Comparison of ENCODE assay signal across 8 cellular contexts in the genomic region with DNA sequence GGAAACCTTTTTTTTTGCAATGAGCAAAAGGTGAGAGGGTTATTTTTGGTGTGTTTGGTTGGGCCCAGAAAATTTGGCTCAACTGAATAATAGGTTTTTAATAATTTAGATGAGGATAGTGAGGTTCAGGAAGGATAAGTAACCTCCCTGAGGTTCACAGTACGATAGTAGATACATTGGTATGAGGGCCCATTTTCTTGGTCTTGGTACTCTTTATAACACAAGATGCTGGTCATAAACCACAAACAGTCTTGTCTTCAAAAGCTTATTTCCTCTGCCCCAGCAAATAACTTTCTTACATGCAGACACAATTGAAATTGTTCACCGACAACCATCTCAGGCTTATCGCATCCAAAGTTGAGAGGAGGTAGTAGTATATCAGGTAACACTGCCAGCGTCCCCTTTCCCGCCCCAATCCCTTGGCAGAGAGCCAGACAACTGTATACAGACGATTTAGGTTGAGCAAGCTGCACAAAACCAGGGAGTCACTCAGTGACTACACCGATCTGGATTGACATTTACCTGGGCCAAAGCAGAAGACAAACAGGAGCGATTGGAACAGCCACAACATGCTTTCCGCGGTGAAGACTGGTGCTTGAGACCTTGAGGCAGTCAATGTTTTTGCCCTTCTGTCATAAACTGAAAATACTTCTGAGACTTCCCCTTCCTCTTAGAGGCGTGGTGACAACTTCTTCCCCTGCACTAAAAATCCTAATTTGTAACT. TPM values are rescaled to one million over a fixed set of nuclear protein-coding genes. Genes with fewer than 3 reads are reported as not detected.
DNase-seq lines count a peak whose midpoint lies in the region; ATAC-seq and TF ChIP-seq lines count a peak whose summit lies in the region.

Gene SLAMF6, minus strand, starts transcription at position 634 of the 724 bp plus-strand sequence. Its CDS starts 63 bp downstream, at position 571.

- intact Hi-C loops in T-helper 2 cell treated with Interferon-gamma antibody and Interleukin-4, amounts not matched to agents 100 ng/mL and 5 ng/mL, for 36 hours (cut with micrococcal nuclease) = loop anchor here (1.0 to 5.0 kb wide), 5 partner anchors 18 to 180 kb away; partner anchors contain the start of genes COPA and NCSTN

- H3K4me1 Mint-ChIP-seq in neural progenitor cell = no peaks in the 10 kb centered on the region

- peaks cover 24% of the 10 kb centered on the region for H3K9me3 Mint-ChIP-seq in neural progenitor cell

- no peak within 1 kb of the TSS for H3K4me3 Mint-ChIP-seq in neural progenitor cell

- H3K36me3 ChIP-seq in BLaER1 = no peaks in the 10 kb centered on the region
- no peaks in the 10 kb centered on the region for H3K36me3 ChIP-seq in effector memory CD4-positive, alpha-beta T cell (ENCODE audit: control insufficient read depth, insufficient read depth, low read length)
- no peaks in the 10 kb centered on the region for H3K36me3 ChIP-seq in neural progenitor cell

- H3K4me2 ChIP-seq in BLaER1 = peak within 1 kb of the TSS; percentile 36
- no peak within 1 kb of the TSS for H3K4me2 ChIP-seq in neural progenitor cell

- DNase-seq in GM20000 (ENCODE audit: low spot score) = peak; percentile 50
- no peak for DNase-seq in effector memory CD4-positive, alpha-beta T cell
- DNase-seq in neural progenitor cell (ENCODE audit: low spot score) = no peak
- no peak for DNase-seq in NCI-H187 (lab: John Stamatoyannopoulos, UW)

- H3K4me3 ChIP-seq in BLaER1 (no peak within 1 kb of the TSS), neural progenitor cell (no peak within 1 kb of the TSS)
- H3K4me3 ChIP-seq in effector memory CD4-positive, alpha-beta T cell (ENCODE audit: insufficient read depth, low read depth, low read length, poor library complexity, severe bottlenecking) = peak within 1 kb of the TSS; percentile 49

- no peak within 1 kb of the TSS for H3K9ac ChIP-seq in BLaER1
- no peak within 1 kb of the TSS for H3K9ac ChIP-seq in neural progenitor cell

- H3K27me3 ChIP-seq in BLaER1 = no peaks in the 10 kb centered on the region
- H3K27me3 ChIP-seq in effector memory CD4-positive, alpha-beta T cell (replicated peaks; ENCODE audit: control insufficient read depth, insufficient read depth, low read length, poor library complexity, severe bottlenecking) = no peaks in the 10 kb centered on the region
- no peaks in the 10 kb centered on the region for H3K27me3 ChIP-seq in neural progenitor cell

- H3K27ac ChIP-seq in BLaER1 (no peak within 1 kb of the TSS), neural progenitor cell (no peak within 1 kb of the TSS)
- peak within 1 kb of the TSS; percentile 69 for H3K27ac ChIP-seq in effector memory CD4-positive, alpha-beta T cell (ENCODE audit: insufficient read depth, low read length, poor library complexity, severe bottlenecking)

- ATAC-seq in HG03045 (IDR thresholded peaks at IDR 0.05; ENCODE audit: unreplicated experiment) (no peak), GM19023 (IDR thresholded peaks at IDR 0.05; ENCODE audit: unreplicated experiment) (no peak)

- H3K79me2 ChIP-seq in neural progenitor cell (ENCODE audit: low read depth) = no peaks in the 10 kb centered on the region

- peaks cover 2% of the 10 kb centered on the region for H3K27me3 Mint-ChIP-seq in neural progenitor cell (ENCODE audit: insufficient read depth, low read depth)

- H3F3A ChIP-seq in neural progenitor cell (ENCODE audit: low read depth) = no peaks in the 10 kb centered on the region

- H3K36me3 Mint-ChIP-seq in neural progenitor cell = no peaks in the 10 kb centered on the region

- peaks cover 38% of the 10 kb centered on the region for H3K9me3 ChIP-seq in BLaER1
- no peaks in the 10 kb centered on the region for H3K9me3 ChIP-seq in effector memory CD4-positive, alpha-beta T cell (ENCODE audit: control insufficient read depth, low read length)
- H3K9me3 ChIP-seq in neural progenitor cell (ENCODE audit: low read depth) = no peaks in the 10 kb centered on the region

- no peak for TF ChIP-seq CTCF in GM20000 (IDR thresholded peaks at IDR 0.05; ENCODE audit: extremely low read depth, missing control alignments)
- TF ChIP-seq CTCF in neural progenitor cell (IDR thresholded peaks at IDR 0.05) = no peak

- no peak within 1 kb of the TSS for H3K27ac Mint-ChIP-seq in neural progenitor cell

- H4K20me1 ChIP-seq in BLaER1 = no peaks in the 10 kb centered on the region
- no peaks in the 10 kb centered on the region for H4K20me1 ChIP-seq in neural progenitor cell (ENCODE audit: low read depth)

- H2AFZ ChIP-seq in neural progenitor cell (replicated peaks) = no peak within 1 kb of the TSS

- peaks cover 35% of the 10 kb centered on the region for H3K4me1 ChIP-seq in BLaER1
- peaks cover 22% of the 10 kb centered on the region for H3K4me1 ChIP-seq in effector memory CD4-positive, alpha-beta T cell (ENCODE audit: control insufficient read depth, insufficient read depth, low read length, poor library complexity, severe bottlenecking)
- no peaks in the 10 kb centered on the region for H3K4me1 ChIP-seq in neural progenitor cell

RNA-seq across cellular contexts. Expression of gene SLAMF6, which starts in this region (rescaled TPM):
- total RNA-seq in T-helper 2 cell treated with Interferon-gamma antibody and Interleukin-4, amounts not matched to agents 100 ng/mL and 5 ng/mL, for 36 hours = 34.1 and 36.4 TPM in 2 replicates
- total RNA-seq in neural progenitor cell (ENCODE audit: low replicate concordance) = not detected in 2 replicates

Comparison
In these comparisons a context has a peak if more than half of its experiments do, and no peak if none do; other contexts are left out.
1. RNA of gene SLAMF6 (total RNA-seq): 34.1 to 36.4 TPM in T-helper 2 cell treated with Interferon-gamma antibody and Interleukin-4, amounts not matched to agents 100 ng/mL and 5 ng/mL, for 36 hours; not detected in neural progenitor cell; every median in the first group is over 10 times any median in the second.